ENCODE assay signal across 16 cellular contexts in genomic region chr18:2653467-2653866, GRCh38. TPM values are rescaled to one million over a fixed set of nuclear protein-coding genes. Genes with fewer than 3 reads are reported as not detected.
DNase-seq lines count a peak whose midpoint lies in the region; ATAC-seq, FAIRE-seq and TF ChIP-seq lines count a peak whose summit lies in the region.
"Had no signal": no experiment of that assay in that cellular context is flagged by ENCODE, and none has a peak within 500 bp of the region (broad histone marks: within the 10 kb centered on the region; RNA-seq: fewer than 3 reads in every experiment).

No MANE protein-coding gene starts in this region.

- no peak overlapping the region for H3K18ac ChIP-seq in H1 (ENCODE audit: extremely low read depth, low read length)

- no peak overlapping the region for H2BK20ac ChIP-seq in H1 (ENCODE audit: low read length)

- H3K36me3 Mint-ChIP-seq in stimulated activated naive CD8-positive, alpha-beta T cell treated with anti-CD3 and anti-CD28 coated beads, Interleukin-15, Interleukin-2, amounts not matched to agents 100 ng/mL and 50 ng/mL, for 24 hours (ENCODE audit: low read depth), result peaks cover 16% of the 10 kb centered on the region

- no peak for DNase-seq in stimulated activated naive CD8-positive, alpha-beta T cell treated with anti-CD3 and anti-CD28 coated beads, Interleukin-15, amount 100 ng/mL, for 72 hours
- DNase-seq in NOMO-1 treated with dmso at 0.1 percent for 144 hours (lab: John Stamatoyannopoulos, UW; ENCODE audit: unreplicated experiment) (peak; percentile 55), H1 (ENCODE audit: low read depth in 1 of 2, low spot score in 2 of 2) (no peak), NCI-H2171 (lab: John Stamatoyannopoulos, UW) (no peak), GM13977 (ENCODE audit: low spot score) (no peak)
- DNase-seq: activated CD4-positive, alpha-beta T cell treated with anti-CD3 and anti-CD28 coated beads for 36 hours; activated T-cell treated with anti-CD3 and anti-CD28 coated beads, Interleukin-2, amount 50 U/mL, for 72 hours; effector CD4-positive, alpha-beta T cell; NCI-H1436 had no signal

- H3K4me1 ChIP-seq in H1 (replicated peaks in 1 of 4; ENCODE audit: control insufficient read depth in 3 of 4, insufficient read depth in 4 of 4, low read length in 3 of 4), result peaks cover 0 to 9% (median 4%) of the 10 kb centered on the region in 4 experiments; a peak in 5 of 7 replicates

- FAIRE-seq in H1 (lab: Jason Lieb, UNC), result no peak
- FAIRE-seq: G401.6 had no signal

- H3K9ac ChIP-seq in H1 (replicated peaks in 1 of 4; ENCODE audit: extremely low read depth in 1 of 4, low read depth in 3 of 4, low read length in 3 of 4), result no peak overlapping the region
- H3K9ac ChIP-seq: BLaER1 had no signal

- no peak overlapping the region for H3K56ac ChIP-seq in H1 (replicated peaks; ENCODE audit: insufficient read length, low read depth, low read length)

- no peak overlapping the region for H4K8ac ChIP-seq in H1 (ENCODE audit: extremely low read depth, insufficient read depth, low read length)

- no peak for TF ChIP-seq EP300 in H1 (IDR thresholded peaks at IDR 0.05; ENCODE audit: borderline replicate concordance in 1 of 2, low read depth in 2 of 2, low read length in 2 of 2)

- H3K27me3 Mint-ChIP-seq in stimulated activated naive CD8-positive, alpha-beta T cell treated with anti-CD3 and anti-CD28 coated beads, Interleukin-15, Interleukin-2, amounts not matched to agents 100 ng/mL and 50 ng/mL, for 24 hours, result no peaks in the 10 kb centered on the region
- no peaks in the 10 kb centered on the region for H3K27me3 Mint-ChIP-seq in stimulated activated naive CD8-positive, alpha-beta T cell treated with anti-CD3 and anti-CD28 coated beads, Interleukin-15, amount 100 ng/mL, for 72 hours
- H3K27me3 Mint-ChIP-seq: activated CD4-positive, alpha-beta T cell treated with anti-CD3 and anti-CD28 coated beads for 36 hours had no signal

- no peak overlapping the region for H3K4ac ChIP-seq in H1 (replicated peaks; ENCODE audit: insufficient read length, low read depth, low read length)

- H3K27me3 ChIP-seq in H1 (replicated peaks in 1 of 4; ENCODE audit: control insufficient read depth in 3 of 4, extremely low read depth in 1 of 4, insufficient read depth in 3 of 4, low read length in 3 of 4), result peaks cover 3 to 25% (median 22%) of the 10 kb centered on the region in 4 experiments
- H3K27me3 ChIP-seq: BLaER1 had no signal

- H3K79me2 ChIP-seq in H1 (ENCODE audit: control insufficient read depth in 1 of 2, insufficient read depth in 2 of 2, low read length in 2 of 2), result peaks cover 0 to 21% of the 10 kb centered on the region in 2 experiments; a peak in 2 of 4 replicates

- H3K4me3 Mint-ChIP-seq in stimulated activated naive CD8-positive, alpha-beta T cell treated with anti-CD3 and anti-CD28 coated beads, Interleukin-15, Interleukin-2, amounts not matched to agents 100 ng/mL and 50 ng/mL, for 24 hours, result no peak overlapping the region
- H3K4me3 Mint-ChIP-seq in stimulated activated naive CD8-positive, alpha-beta T cell treated with anti-CD3 and anti-CD28 coated beads, Interleukin-15, amount 100 ng/mL, for 72 hours, result no peak overlapping the region

- peaks cover 21% of the 10 kb centered on the region for H3K23me2 ChIP-seq in H1 (ENCODE audit: low read depth, low read length)

- H4K91ac ChIP-seq in H1 (replicated peaks; ENCODE audit: insufficient read length, low read length), result no peak overlapping the region

- no peak overlapping the region for H3K23ac ChIP-seq in H1 (ENCODE audit: insufficient read length)

- H2AK5ac ChIP-seq in H1 (ENCODE audit: low read depth, low read length), result no peak overlapping the region

- peak overlapping the region in 1 of 4 experiments; percentile 97; a peak in 1 of 8 replicates for H3K4me3 ChIP-seq in H1 (ENCODE audit: extremely low read depth in 1 of 4, insufficient read depth in 2 of 4, low read depth in 3 of 4, low read length in 4 of 4)
- H3K4me3 ChIP-seq: BLaER1 had no signal

- no peak overlapping the region for H2AFZ ChIP-seq in H1 (ENCODE audit: low read length)

- POLR2A ChIA-PET in H1 (lab: Charles Lee; ENCODE audit: partially characterized antibody), result interaction anchor here (0.6 to 1.1 kb wide), 3 partner anchors 82 to 259 kb away, joined by 3 to 4 read pairs (median 3); partner anchors contain the start of genes METTL4 and NDC80

- TF ChIP-seq CTCF in H1 (IDR thresholded peaks at IDR 0.05; ENCODE audit: control extremely low read depth in 1 of 3, insufficient read depth in 1 of 3, low read depth in 1 of 3, low read length in 3 of 3), result no peak
- TF ChIP-seq CTCF in GM13977 (IDR thresholded peaks at IDR 0.05; ENCODE audit: extremely low read depth, insufficient read depth, missing control alignments), result no peak

- H3K4me2 ChIP-seq in H1 (ENCODE audit: insufficient read depth in 1 of 2, low read depth in 2 of 2, low read length in 2 of 2), result peak overlapping the region in 1 of 2 experiments; percentile 91; a peak in 2 of 4 replicates

- no peak overlapping the region for H2BK120ac ChIP-seq in H1 (replicated peaks; ENCODE audit: low read depth, low read length)

- no peaks in the 10 kb centered on the region for H3K36me3 ChIP-seq in H1 (ENCODE audit: control insufficient read depth in 2 of 4, insufficient read depth in 4 of 4, low read length in 3 of 4)
- H3K36me3 ChIP-seq: BLaER1 had no signal

- TF ChIP-seq POLR2A in H1 (IDR thresholded peaks at IDR 0.05; ENCODE audit: control extremely low read depth in 1 of 2, low read depth in 2 of 2, low read length in 2 of 2), result no peak

- peak overlapping the region; percentile 58 for H3K27ac Mint-ChIP-seq in stimulated activated naive CD8-positive, alpha-beta T cell treated with anti-CD3 and anti-CD28 coated beads, Interleukin-15, Interleukin-2, amounts not matched to agents 100 ng/mL and 50 ng/mL, for 24 hours
- no peak overlapping the region for H3K27ac Mint-ChIP-seq in stimulated activated naive CD8-positive, alpha-beta T cell treated with anti-CD3 and anti-CD28 coated beads, Interleukin-15, amount 100 ng/mL, for 72 hours
- H3K27ac Mint-ChIP-seq: activated T-cell treated with anti-CD3 and anti-CD28 coated beads, Interleukin-2, amount 50 U/mL, for 72 hours; progenitor cell of endocrine pancreas had no signal

- H3K27ac ChIP-seq in H1 (ENCODE audit: low read depth, low read length), result no peak overlapping the region
- H3K27ac ChIP-seq: BLaER1 had no signal

- H3K4me1 Mint-ChIP-seq in stimulated activated naive CD8-positive, alpha-beta T cell treated with anti-CD3 and anti-CD28 coated beads, Interleukin-15, Interleukin-2, amounts not matched to agents 100 ng/mL and 50 ng/mL, for 24 hours (ENCODE audit: low read depth), result peaks cover 33% of the 10 kb centered on the region
- peaks cover 19% of the 10 kb centered on the region for H3K4me1 Mint-ChIP-seq in stimulated activated naive CD8-positive, alpha-beta T cell treated with anti-CD3 and anti-CD28 coated beads, Interleukin-15, amount 100 ng/mL, for 72 hours

- ATAC-seq in stimulated activated naive CD8-positive, alpha-beta T cell treated with anti-CD3 and anti-CD28 coated beads, Interleukin-15, amount 100 ng/mL, for 72 hours, result no peak
- ATAC-seq in HG02973 (IDR thresholded peaks at IDR 0.05; ENCODE audit: unreplicated experiment), result no peak
- ATAC-seq in HG03175 (IDR thresholded peaks at IDR 0.05; ENCODE audit: unreplicated experiment), result no peak
- ATAC-seq: activated CD4-positive, alpha-beta T cell treated with anti-CD3 and anti-CD28 coated beads for 36 hours; activated T-cell treated with anti-CD3 and anti-CD28 coated beads, Interleukin-2, amount 50 U/mL, for 72 hours; SK-N-SH treated with all-trans-retinoic acid at 6 μM for 48 hours had no signal

- CTCF ChIA-PET in H1 (lab: Charles Lee; ENCODE audit: partially characterized antibody), result no interaction called here

- H4K5ac ChIP-seq in H1 (ENCODE audit: insufficient read length, low read depth, low read length), result no peak overlapping the region

- H2BK12ac ChIP-seq in H1 (ENCODE audit: low read depth, low read length), result no peak overlapping the region

- H3K14ac ChIP-seq in H1 (ENCODE audit: insufficient read length), result no peak overlapping the region

- H4K20me1 ChIP-seq in H1 (replicated peaks in 1 of 2; ENCODE audit: control insufficient read depth in 1 of 2, insufficient read depth in 2 of 2, low read length in 2 of 2), result peaks cover 7 to 11% of the 10 kb centered on the region in 2 experiments

- no peaks in the 10 kb centered on the region for H3K9me3 ChIP-seq in H1 (ENCODE audit: insufficient read depth in 2 of 2, low read depth in 1 of 2, low read length in 1 of 2)
- H3K9me3 ChIP-seq: BLaER1 had no signal

- no peak overlapping the region for H2BK5ac ChIP-seq in H1 (ENCODE audit: low read depth, low read length)

- H3K9me3 Mint-ChIP-seq in stimulated activated naive CD8-positive, alpha-beta T cell treated with anti-CD3 and anti-CD28 coated beads, Interleukin-15, Interleukin-2, amounts not matched to agents 100 ng/mL and 50 ng/mL, for 24 hours, result no peaks in the 10 kb centered on the region
- no peaks in the 10 kb centered on the region for H3K9me3 Mint-ChIP-seq in stimulated activated naive CD8-positive, alpha-beta T cell treated with anti-CD3 and anti-CD28 coated beads, Interleukin-15, amount 100 ng/mL, for 72 hours
- H3K9me3 Mint-ChIP-seq: activated T-cell treated with anti-CD3 and anti-CD28 coated beads, Interleukin-2, amount 50 U/mL, for 72 hours had no signal

- no peak overlapping the region for H2BK15ac ChIP-seq in H1 (ENCODE audit: low read length)

- in situ Hi-C loops in GM13977 (cut with MboI; ENCODE audit: low pct_unique_long_range_greater_than_20kb, low sequenced_read_pairs, unreplicated experiment), result no loop called here

- 42% methylated on average over 4 of the region's 4 CpGs; no CpG with 5 or more reads in 1 of the 2 experiments for WGBS in H1 (ENCODE audit: extremely low coverage in 1 of 2, insufficient coverage in 1 of 2, insufficient read length in 1 of 2, insufficient replicate concordance in 2 of 2, low coverage in 1 of 2, low lambda C conversion rate in 2 of 2, missing lambda C conversion rate in 1 of 2), 2 experiments

- no peak for TF ChIP-seq RAD21 in H1 (IDR thresholded peaks at IDR 0.05 in 1 of 2, conservative IDR thresholded peaks at IDR 0.05 in 1 of 2; ENCODE audit: low read depth in 2 of 2, low read length in 2 of 2)

- 0 out of 2 replicates have a peak, but pooled peaks cover 3% of the 10 kb centered on the region for H3K79me1 ChIP-seq in H1 (ENCODE audit: low read depth, low read length)

TF ChIP-seq in H1, 55 proteins besides CTCF, POLR2A, EP300 and RAD21 (continues in another document):
- TF ChIP-seq KDM5A (IDR thresholded peaks at IDR 0.05; ENCODE audit: low read length), result no peak
- no peak for TF ChIP-seq BCL11A (IDR thresholded peaks at IDR 0.05; ENCODE audit: low read depth in 2 of 2, low read length in 2 of 2)

RNA-seq across cellular contexts. Expression of gene SMCHD1, which starts 2.1 kb away (rescaled TPM):
- total RNA-seq in H1 (2021; fragmentation: NEBNext Ultra II Directional; extraction: Animal tissue kit (Norgen Biotek cat#: 25700)), result 32.0 and 32.4 TPM in 2 replicates
- 4.5 and 9.3 TPM in 2 replicates for polyA plus RNA-seq in H1 (2011; rRNA removed)
- 10.3 TPM for polyA plus RNA-seq in H1 (2011; cell fraction: cytosol; rRNA removed)
- polyA plus RNA-seq in H1 (2011; cell fraction: nucleus; rRNA removed), result 8.2 TPM
- 12.7 to 24.1 TPM (median 17.1 TPM) in 4 replicates for polyA plus RNA-seq in H1 (2012, experiment 1 of 2)
- 0.68 TPM for polyA plus RNA-seq in H1 (2012, experiment 2 of 2)
- 13.5 TPM for polyA plus RNA-seq in H1 (2013, experiment 1 of 2)
- polyA plus RNA-seq in H1 (2013, experiment 2 of 2), result 12.6 TPM
- polyA minus RNA-seq in H1 (2011; rRNA and poly(A)+ RNA removed), result 27.9 and 41.4 TPM in 2 replicates
- 46.4 TPM for polyA minus RNA-seq in H1 (2011; cell fraction: cytosol; rRNA and poly(A)+ RNA removed)
- 85.6 TPM for polyA minus RNA-seq in H1 (2011; cell fraction: nucleus; rRNA and poly(A)+ RNA removed)
